ENCODE assay signal across 30 cellular contexts in genomic region chr22:40797427-40797826, GRCh38. TPM values are rescaled to one million over a fixed set of nuclear protein-coding genes. Genes with fewer than 3 reads are reported as not detected.
DNase-seq lines count a peak whose midpoint lies in the region; TF ChIP-seq lines count a peak whose summit lies in the region.
"Had no signal": no experiment of that assay in that cellular context is flagged by ENCODE, and none has a peak within 500 bp of the region (broad histone marks: within the 10 kb centered on the region; RNA-seq: fewer than 3 reads in every experiment).

No MANE protein-coding gene starts in this region.

- no peaks in the 10 kb centered on the region for H3K4me1 ChIP-seq in osteoblast (ENCODE audit: insufficient read depth, low read length)
- H3K4me1 ChIP-seq: breast epithelium had no signal

- no peaks in the 10 kb centered on the region for H3K27me3 ChIP-seq in AG04450 (ENCODE audit: control insufficient read depth, insufficient read depth, low read length)
- H3K27me3 ChIP-seq in osteoblast (ENCODE audit: insufficient read depth, low read length): no peaks in the 10 kb centered on the region
- H3K27me3 ChIP-seq: breast epithelium had no signal

- H4K20me1 ChIP-seq in osteoblast (ENCODE audit: insufficient read depth, low read length): no peaks in the 10 kb centered on the region

- POLR2A ChIA-PET in AG04450 (lab: Yijun Ruan, JAX) (no interaction called here), GM10248 (lab: Yijun Ruan, JAX) (interaction anchor here (0.5 kb wide), 1 partner anchor 581 kb away, joined by 6 read pairs; no protein-coding TSS in a partner anchor)

- no peak overlapping the region for H3K4me2 ChIP-seq in osteoblast (ENCODE audit: insufficient read depth, low read length)

- DNase-seq in AG04450 (ENCODE audit: low read depth, low spot score) (peak; percentile 15), M059J (ENCODE audit: low read depth) (peak; percentile 47), astrocyte of the hippocampus (ENCODE audit: low read depth, low spot score) (peak; percentile 16), iris pigment epithelial cell (ENCODE audit: low read depth) (peak; percentile 25), osteoblast (ENCODE audit: insufficient read length, low spot score, missing footprints) (no peak), RPMI8226 (no peak), GM10248 (ENCODE audit: extremely low spot score) (no peak)
- DNase-seq in activated T-helper 2 cell treated with anti-CD3 and anti-CD28 coated beads, Interferon-gamma antibody, Interleukin-2, Interleukin-4, amounts not matched to agents 10 μg/mL and 5 μg/mL and 100 μg/mL, durations not matched to agents 14 hours and 24 hours and 36 hours (ENCODE audit: low spot score): no peak
- DNase-seq: activated B cell treated with CpG ODN at 0.5 μM for 24 hours; activated CD4-positive, alpha-beta T cell treated with anti-CD3 and anti-CD28 coated beads, Interleukin-2, amount 50 U/mL, for 1 hour; activated naive CD4-positive, alpha-beta T cell; activated T-cell treated with anti-CD3 and anti-CD28 coated beads, Interleukin-2, amount 50 U/mL, for 48 hours; CD8-positive, alpha-beta T cell; DMS153; effector memory CD4-positive, alpha-beta T cell; H9; hippocampal formation; KG1; mesendoderm; MV-4-11; naive B cell; OCI-M1; psoas muscle; SHP77; stimulated activated naive CD4-positive, alpha-beta T cell treated with Interleukin-2 at 50 U/mL for 16 hours; SW 1271; T-helper 9 cell had no signal

- H3K4me1 Mint-ChIP-seq in activated T-helper 2 cell treated with anti-CD3 and anti-CD28 coated beads, Interferon-gamma antibody, Interleukin-2, Interleukin-4, amounts not matched to agents 10 μg/mL and 5 μg/mL and 100 μg/mL, durations not matched to agents 14 hours and 24 hours and 36 hours (ENCODE audit: low read depth): peaks cover 12% of the 10 kb centered on the region
- H3K4me1 Mint-ChIP-seq: activated B cell treated with CpG ODN at 0.5 μM for 24 hours, B cell, H9, naive B cell had no signal

- no peaks in the 10 kb centered on the region for H3K27me3 Mint-ChIP-seq in activated T-helper 2 cell treated with anti-CD3 and anti-CD28 coated beads, Interferon-gamma antibody, Interleukin-2, Interleukin-4, amounts not matched to agents 10 μg/mL and 5 μg/mL and 100 μg/mL, durations not matched to agents 14 hours and 24 hours and 36 hours (ENCODE audit: low read depth)
- H3K27me3 Mint-ChIP-seq: activated B cell treated with CpG ODN at 0.5 μM for 24 hours, B cell, naive B cell had no signal

- no peak overlapping the region for H2AFZ ChIP-seq in osteoblast (ENCODE audit: low read length)

- no peak overlapping the region for H3K27ac Mint-ChIP-seq in activated T-helper 2 cell treated with anti-CD3 and anti-CD28 coated beads, Interferon-gamma antibody, Interleukin-2, Interleukin-4, amounts not matched to agents 10 μg/mL and 5 μg/mL and 100 μg/mL, durations not matched to agents 14 hours and 24 hours and 36 hours
- H3K27ac Mint-ChIP-seq: activated B cell treated with CpG ODN at 0.5 μM for 24 hours; B cell; CD8-positive, alpha-beta T cell had no signal

- peaks cover 20% of the 10 kb centered on the region for H3K36me3 Mint-ChIP-seq in activated T-helper 2 cell treated with anti-CD3 and anti-CD28 coated beads, Interferon-gamma antibody, Interleukin-2, Interleukin-4, amounts not matched to agents 10 μg/mL and 5 μg/mL and 100 μg/mL, durations not matched to agents 14 hours and 24 hours and 36 hours (ENCODE audit: low read depth)

- no peaks in the 10 kb centered on the region for H3K9me3 Mint-ChIP-seq in activated T-helper 2 cell treated with anti-CD3 and anti-CD28 coated beads, Interferon-gamma antibody, Interleukin-2, Interleukin-4, amounts not matched to agents 10 μg/mL and 5 μg/mL and 100 μg/mL, durations not matched to agents 14 hours and 24 hours and 36 hours
- H3K9me3 Mint-ChIP-seq: activated B cell treated with CpG ODN at 0.5 μM for 24 hours; CD8-positive, alpha-beta T cell; H9; naive B cell had no signal

- no peak for TF ChIP-seq CTCF in AG04450 (IDR thresholded peaks at IDR 0.05; ENCODE audit: low read depth, low read length)
- no peak for TF ChIP-seq CTCF in osteoblast (IDR thresholded peaks at IDR 0.05; ENCODE audit: extremely low read depth, low read depth, low read length)
- no peak for TF ChIP-seq CTCF in GM10248 (IDR thresholded peaks at IDR 0.05; ENCODE audit: control extremely low read depth, extremely low read depth, low read depth, missing control alignments)

- H3K4me3 Mint-ChIP-seq in activated T-helper 2 cell treated with anti-CD3 and anti-CD28 coated beads, Interferon-gamma antibody, Interleukin-2, Interleukin-4, amounts not matched to agents 10 μg/mL and 5 μg/mL and 100 μg/mL, durations not matched to agents 14 hours and 24 hours and 36 hours (ENCODE audit: low read depth): no peak overlapping the region
- H3K4me3 Mint-ChIP-seq: activated B cell treated with CpG ODN at 0.5 μM for 24 hours; B cell; CD8-positive, alpha-beta T cell; H9 had no signal

- CTCF ChIA-PET in AG04450 (lab: Charles Lee): no interaction called here
- CTCF ChIA-PET in GM10248 (lab: Yijun Ruan, JAX): no interaction called here

- no peak overlapping the region for H3K4me3 ChIP-seq in AG04450 (ENCODE audit: low read depth, low read length)
- H3K4me3 ChIP-seq in osteoblast (ENCODE audit: insufficient read depth, low read length): no peak overlapping the region
- H3K4me3 ChIP-seq: breast epithelium, coronary artery, psoas muscle had no signal

- H3K36me3 ChIP-seq in osteoblast (ENCODE audit: insufficient read depth, low read length): peaks cover 5% of the 10 kb centered on the region
- H3K36me3 ChIP-seq: breast epithelium had no signal

- intact Hi-C loops in activated T-helper 2 cell treated with anti-CD3 and anti-CD28 coated beads, Interferon-gamma antibody, Interleukin-2, Interleukin-4, amounts not matched to agents 10 μg/mL and 5 μg/mL and 100 μg/mL, durations not matched to agents 14 hours and 24 hours and 36 hours (cut with micrococcal nuclease): no loop called here

- no peaks in the 10 kb centered on the region for H3K9me3 ChIP-seq in AG04450 (ENCODE audit: control insufficient read depth, insufficient read depth, low read length)
- no peaks in the 10 kb centered on the region for H3K9me3 ChIP-seq in osteoblast (ENCODE audit: low read depth, low read length)
- H3K9me3 ChIP-seq: breast epithelium, psoas muscle had no signal

- peak overlapping the region; percentile 78 for H3K27ac ChIP-seq in AG04450 (ENCODE audit: low read depth, low read length)
- H3K27ac ChIP-seq in osteoblast (ENCODE audit: low read depth, low read length): no peak overlapping the region
- H3K27ac ChIP-seq: breast epithelium, coronary artery, psoas muscle had no signal

- H3K79me2 ChIP-seq in osteoblast (ENCODE audit: insufficient read depth, low read length): peaks cover 8% of the 10 kb centered on the region

RNA-seq across cellular contexts. Expression of gene SLC25A17, which starts 21.7 kb away (rescaled TPM):
- polyA plus RNA-seq in AG04450 (2011; rRNA removed): 24.1 and 28.8 TPM in 2 replicates
- 7.9 and 11.2 TPM in 2 replicates for polyA minus RNA-seq in AG04450 (2011; rRNA and poly(A)+ RNA removed)
- 39.1 and 52.6 TPM in 2 replicates for total RNA-seq in M059J (2014; rRNA removed; shearing (Covaris generic))
- 16.3 and 17.7 TPM in 2 replicates for total RNA-seq in osteoblast
- 27.3 and 33.0 TPM in 2 replicates for total RNA-seq in activated T-helper 2 cell treated with anti-CD3 and anti-CD28 coated beads, Interferon-gamma antibody, Interleukin-2, Interleukin-4, amounts not matched to agents 10 μg/mL and 5 μg/mL and 100 μg/mL, durations not matched to agents 14 hours and 24 hours and 36 hours

RNA-seq across cellular contexts. Expression of gene ST13, which starts 59.0 kb away (rescaled TPM):
- 193 and 271 TPM in 2 replicates for polyA plus RNA-seq in AG04450 (2011; rRNA removed)
- polyA minus RNA-seq in AG04450 (2011; rRNA and poly(A)+ RNA removed): 90.1 and 114 TPM in 2 replicates
- 87.2 and 129 TPM in 2 replicates for total RNA-seq in M059J (2014; rRNA removed; shearing (Covaris generic))
- 231 and 249 TPM in 2 replicates for total RNA-seq in osteoblast
- total RNA-seq in activated T-helper 2 cell treated with anti-CD3 and anti-CD28 coated beads, Interferon-gamma antibody, Interleukin-2, Interleukin-4, amounts not matched to agents 10 μg/mL and 5 μg/mL and 100 μg/mL, durations not matched to agents 14 hours and 24 hours and 36 hours: 194 and 201 TPM in 2 replicates

RNA-seq across cellular contexts. Expression of gene XPNPEP3, which starts 59.5 kb away (rescaled TPM):
- 22.7 and 26.3 TPM in 2 replicates for polyA plus RNA-seq in AG04450 (2011; rRNA removed)
- polyA minus RNA-seq in AG04450 (2011; rRNA and poly(A)+ RNA removed): 31.6 and 33.9 TPM in 2 replicates
- 7.4 and 9.0 TPM in 2 replicates for total RNA-seq in M059J (2014; rRNA removed; shearing (Covaris generic))
- 15.6 and 17.7 TPM in 2 replicates for total RNA-seq in osteoblast
- total RNA-seq in activated T-helper 2 cell treated with anti-CD3 and anti-CD28 coated beads, Interferon-gamma antibody, Interleukin-2, Interleukin-4, amounts not matched to agents 10 μg/mL and 5 μg/mL and 100 μg/mL, durations not matched to agents 14 hours and 24 hours and 36 hours: 17.5 and 17.9 TPM in 2 replicates

Comparison
In these comparisons a context has a peak if more than half of its experiments do, and no peak if none do; other contexts are left out.
1. DNase-seq: peak in AG04450 (single experiment), M059J (single experiment), astrocyte of the hippocampus (single experiment) and iris pigment epithelial cell (single experiment); none in osteoblast (single experiment), RPMI8226 (single experiment), activated T-helper 2 cell treated with anti-CD3 and anti-CD28 coated beads, Interferon-gamma antibody, Interleukin-2, Interleukin-4, amounts not matched to agents 10 μg/mL and 5 μg/mL and 100 μg/mL, durations not matched to agents 14 hours and 24 hours and 36 hours (single experiment) and GM10248 (single experiment).